Comparison of ENCODE assay signal across 16 cellular contexts in the genomic region with DNA sequence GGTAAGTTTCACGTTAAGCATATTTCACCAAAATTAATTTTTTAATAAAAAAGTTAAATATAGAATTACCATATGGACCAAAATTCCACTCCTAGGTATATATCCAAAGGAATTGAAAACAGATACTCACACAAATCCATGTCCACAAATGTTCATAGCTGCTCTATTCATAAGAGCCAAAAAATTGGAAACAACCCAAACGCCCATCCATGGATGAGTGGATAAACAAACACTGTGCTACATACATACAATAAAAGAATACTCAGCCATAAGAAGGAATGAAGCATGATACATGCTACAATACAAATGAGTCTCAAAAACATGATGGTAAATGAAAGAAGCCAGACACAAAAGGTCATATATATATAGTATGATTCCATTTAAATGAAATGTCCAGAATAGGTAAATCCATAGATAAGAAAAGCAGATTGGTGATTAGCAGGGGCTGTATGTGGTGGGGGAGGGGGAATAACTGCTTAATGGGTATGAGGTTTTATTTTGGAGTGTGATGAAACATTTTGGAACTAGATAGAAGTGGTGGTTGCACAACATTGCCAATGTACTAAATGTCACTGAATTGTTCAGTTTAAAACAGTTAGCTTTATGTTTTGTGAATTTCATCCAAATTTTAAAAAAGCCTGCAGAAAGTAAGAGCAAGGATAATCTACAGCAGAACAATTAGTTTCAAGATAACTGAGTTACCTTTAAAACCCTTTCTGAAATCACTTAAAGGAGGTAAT.
A peak's percentile ranks its signal among the peaks of the same experiment; 100 is the strongest.
DNase-seq lines count a peak whose midpoint lies in the region; TF ChIP-seq lines count a peak whose summit lies in the region.
"Had no signal": no experiment of that assay in that cellular context is flagged by ENCODE, and none has a peak within 500 bp of the region (broad histone marks: within the 10 kb centered on the region; RNA-seq: fewer than 3 reads in every experiment).

No MANE protein-coding gene starts in this region.

- 72% methylated on average over 2 of the region's 2 CpGs for WGBS in mammary epithelial cell (ENCODE audit: low coverage, missing lambda C conversion rate)

- H3K4me3 ChIP-seq in CD8-positive, alpha-beta memory T cell (ENCODE audit: low read length), result no peak overlapping the region
- H3K4me3 ChIP-seq in NB4 (ENCODE audit: low read depth, low read length) (no peak overlapping the region), mammary epithelial cell (replicated peaks in 1 of 3; ENCODE audit: insufficient read depth in 1 of 3, low read depth in 2 of 3, low read length in 3 of 3) (no peak overlapping the region)
- H3K4me3 ChIP-seq: upper lobe of left lung had no signal

- H3K4me3 Mint-ChIP-seq in CD8-positive, alpha-beta memory T cell, result no peak overlapping the region
- no peak overlapping the region for H3K4me3 Mint-ChIP-seq in brain
- no peak overlapping the region for H3K4me3 Mint-ChIP-seq in activated naive CD4-positive, alpha-beta T cell treated with anti-CD3 and anti-CD28 coated beads for 36 hours
- H3K4me3 Mint-ChIP-seq: activated CD4-positive, alpha-beta T cell treated with anti-CD3 and anti-CD28 coated beads, Interleukin-2, amount 10 ng/mL, durations not matched to agents 7 days and 5 days; activated T-cell treated with anti-CD3 and anti-CD28 coated beads, Interleukin-2, amount 50 U/mL, for 4 hours; natural killer cell; T-helper 1 cell treated with Interleukin-12 subunit alpha and Interleukin-12 subunit beta and Interleukin-4 antibody, amounts not matched to agents 30 μg/mL and 1 μg/mL, for 36 hours had no signal

- H3K4me2 ChIP-seq in mammary epithelial cell (ENCODE audit: insufficient read depth, low read depth, low read length), result no peak overlapping the region

- no peaks in the 10 kb centered on the region for H3K9me3 Mint-ChIP-seq in CD8-positive, alpha-beta memory T cell
- peaks cover 0 to 3% (median 0%) of the 10 kb centered on the region in 5 experiments for H3K9me3 Mint-ChIP-seq in brain
- H3K9me3 Mint-ChIP-seq in activated naive CD4-positive, alpha-beta T cell treated with anti-CD3 and anti-CD28 coated beads for 36 hours, result no peaks in the 10 kb centered on the region
- H3K9me3 Mint-ChIP-seq: activated CD4-positive, alpha-beta T cell treated with anti-CD3 and anti-CD28 coated beads, Interleukin-2, amount 10 ng/mL, durations not matched to agents 7 days and 5 days; activated T-cell treated with anti-CD3 and anti-CD28 coated beads, Interleukin-2, amount 50 U/mL, for 4 hours; natural killer cell; T-helper 1 cell treated with Interleukin-12 subunit alpha and Interleukin-12 subunit beta and Interleukin-4 antibody, amounts not matched to agents 30 μg/mL and 1 μg/mL, for 36 hours had no signal

- dilution Hi-C loops in mammary epithelial cell (cut with HindIII; ENCODE audit: low sequenced_read_pairs), result no loop called here

- H3K9ac ChIP-seq in mammary epithelial cell (ENCODE audit: insufficient read depth, low read length), result no peak overlapping the region

- H3K36me3 ChIP-seq in CD8-positive, alpha-beta memory T cell (ENCODE audit: insufficient read depth, low read length), result no peaks in the 10 kb centered on the region
- no peaks in the 10 kb centered on the region for H3K36me3 ChIP-seq in mammary epithelial cell (ENCODE audit: insufficient read depth, low read length)
- H3K36me3 ChIP-seq: upper lobe of left lung had no signal

- no peaks in the 10 kb centered on the region for H3K27me3 ChIP-seq in CD8-positive, alpha-beta memory T cell (ENCODE audit: insufficient read depth, low read length, poor library complexity, severe bottlenecking)
- H3K27me3 ChIP-seq in mammary epithelial cell (ENCODE audit: insufficient read depth, low read length), result no peaks in the 10 kb centered on the region
- H3K27me3 ChIP-seq: upper lobe of left lung had no signal

- H3K27ac Mint-ChIP-seq in CD8-positive, alpha-beta memory T cell, result peak overlapping the region in 6 of 8 donors; percentile 3 to 47 (median 14)
- H3K27ac Mint-ChIP-seq in brain, result peak overlapping the region in 3 of 5 experiments; percentile 3 to 28 (median 24)
- no peak overlapping the region for H3K27ac Mint-ChIP-seq in activated naive CD4-positive, alpha-beta T cell treated with anti-CD3 and anti-CD28 coated beads for 36 hours
- H3K27ac Mint-ChIP-seq: activated CD4-positive, alpha-beta T cell treated with anti-CD3 and anti-CD28 coated beads, Interleukin-2, amount 10 ng/mL, durations not matched to agents 7 days and 5 days; natural killer cell; T-helper 1 cell treated with Interleukin-12 subunit alpha and Interleukin-12 subunit beta and Interleukin-4 antibody, amounts not matched to agents 30 μg/mL and 1 μg/mL, for 36 hours had no signal

- TF ChIP-seq CTCF in NB4 (IDR thresholded peaks at IDR 0.05; ENCODE audit: low read depth, low read length) (no peak), brain (conservative IDR thresholded peaks at IDR 0.05) (no peak), mammary epithelial cell (conservative IDR thresholded peaks at IDR 0.05 in 1 of 2, IDR thresholded peaks at IDR 0.05 in 1 of 2; ENCODE audit: extremely low read depth in 1 of 2, insufficient read depth in 1 of 2, low read depth in 1 of 2, low read length in 2 of 2) (no peak)

- no peak overlapping the region for H2AFZ ChIP-seq in mammary epithelial cell (ENCODE audit: low read depth, low read length)

- intact Hi-C loops in activated naive CD4-positive, alpha-beta T cell treated with anti-CD3 and anti-CD28 coated beads for 36 hours (cut with micrococcal nuclease), result no loop called here
- intact Hi-C loops in mammary epithelial cell (cut with micrococcal nuclease), result no loop called here

- POLR2A ChIA-PET in CD8-positive, alpha-beta memory T cell (lab: Charles Lee), result no interaction called here

- no peaks in the 10 kb centered on the region for H3K27me3 Mint-ChIP-seq in CD8-positive, alpha-beta memory T cell
- H3K27me3 Mint-ChIP-seq in brain, result no peaks in the 10 kb centered on the region
- no peaks in the 10 kb centered on the region for H3K27me3 Mint-ChIP-seq in activated naive CD4-positive, alpha-beta T cell treated with anti-CD3 and anti-CD28 coated beads for 36 hours (ENCODE audit: low read depth)
- H3K27me3 Mint-ChIP-seq: activated CD4-positive, alpha-beta T cell treated with anti-CD3 and anti-CD28 coated beads, Interleukin-2, amount 10 ng/mL, durations not matched to agents 7 days and 5 days had no signal

- BruUV-seq in mammary epithelial cell (replicated peaks; lab: Mats Ljungman, UMichigan), result no TSS peak

- peaks cover 35 to 77% (median 72%) of the 10 kb centered on the region in 3 donors for H3K4me1 Mint-ChIP-seq in CD8-positive, alpha-beta memory T cell
- peaks cover 16% of the 10 kb centered on the region for H3K4me1 Mint-ChIP-seq in brain
- peaks cover 23% of the 10 kb centered on the region for H3K4me1 Mint-ChIP-seq in activated naive CD4-positive, alpha-beta T cell treated with anti-CD3 and anti-CD28 coated beads for 36 hours (ENCODE audit: low read depth)

- H4K20me1 ChIP-seq in mammary epithelial cell (ENCODE audit: insufficient read depth, low read length), result no peaks in the 10 kb centered on the region

- peaks cover 0 to 33% (median 19%) of the 10 kb centered on the region in 3 donors for H3K36me3 Mint-ChIP-seq in CD8-positive, alpha-beta memory T cell
- H3K36me3 Mint-ChIP-seq in brain, result peaks cover 17% of the 10 kb centered on the region
- H3K36me3 Mint-ChIP-seq in activated naive CD4-positive, alpha-beta T cell treated with anti-CD3 and anti-CD28 coated beads for 36 hours (ENCODE audit: low read depth), result peaks cover 8% of the 10 kb centered on the region
- H3K36me3 Mint-ChIP-seq: natural killer cell had no signal

- CTCF ChIA-PET in CD8-positive, alpha-beta memory T cell (lab: Charles Lee), result no interaction called here
- CTCF ChIA-PET in activated naive CD4-positive, alpha-beta T cell treated with anti-CD3 and anti-CD28 coated beads for 36 hours (lab: Charles Lee), result interaction anchor here (1.3 to 1.4 kb wide), 2 partner anchors 25 to 151 kb away, joined by 3 read pairs; no protein-coding TSS in a partner anchor
- CTCF ChIA-PET in mammary epithelial cell (lab: Charles Lee; ENCODE audit: low non-redundant PET), result no interaction called here

- H3K27ac ChIP-seq in CD8-positive, alpha-beta memory T cell (ENCODE audit: low read depth, low read length), result no peak overlapping the region
- H3K27ac ChIP-seq in mammary epithelial cell (ENCODE audit: insufficient read depth, low read depth, low read length), result no peak overlapping the region
- H3K27ac ChIP-seq: upper lobe of left lung had no signal

- DNase-seq in CD8-positive, alpha-beta memory T cell, result no peak
- peak; percentile 61 for DNase-seq in NB4 (ENCODE audit: low read depth)
- peak; percentile 88 for DNase-seq in NCI-H345 treated with DMSO at 0.1 percent for 48 hours (lab: John Stamatoyannopoulos, UW; ENCODE audit: unreplicated experiment)
- no peak for DNase-seq in T-helper 9 cell
- no peak for DNase-seq in activated naive CD4-positive, alpha-beta T cell treated with anti-CD3 and anti-CD28 coated beads for 36 hours
- DNase-seq in iPS-NIHi7 (ENCODE audit: extremely low spot score), result no peak
- DNase-seq in mammary epithelial cell, result no peak
- DNase-seq: activated CD4-positive, alpha-beta T cell treated with anti-CD3 and anti-CD28 coated beads, Interleukin-2, amount 10 ng/mL, durations not matched to agents 7 days and 5 days; activated T-cell treated with anti-CD3 and anti-CD28 coated beads, Interleukin-2, amount 50 U/mL, for 4 hours; left ventricle myocardium superior; MM.1S; natural killer cell; stimulated activated CD4-positive, alpha-beta T cell treated with anti-CD3 and anti-CD28 coated beads, Interleukin-2, amount 100 ng/mL, for 48 hours; upper lobe of left lung had no signal

- in situ Hi-C loops in mammary epithelial cell (cut with MboI; ENCODE audit: low sequenced_read_pairs in 2 of 2), result no loop called here

- no peak for TF ChIP-seq POLR2A in NB4 (IDR thresholded peaks at IDR 0.05; ENCODE audit: extremely low read depth, insufficient read length)

- H3K79me2 ChIP-seq in mammary epithelial cell (ENCODE audit: insufficient read depth, low read length), result no peaks in the 10 kb centered on the region

- H3K9me3 ChIP-seq in CD8-positive, alpha-beta memory T cell (ENCODE audit: low read length), result no peaks in the 10 kb centered on the region
- no peaks in the 10 kb centered on the region for H3K9me3 ChIP-seq in mammary epithelial cell (replicated peaks; ENCODE audit: insufficient read depth, low read length)
- H3K9me3 ChIP-seq: upper lobe of left lung had no signal

- H3K4me1 ChIP-seq in CD8-positive, alpha-beta memory T cell (ENCODE audit: insufficient read depth, low read length), result peaks cover 23% of the 10 kb centered on the region
- peaks cover 3% of the 10 kb centered on the region for H3K4me1 ChIP-seq in mammary epithelial cell (ENCODE audit: insufficient read depth, low read length)

Comparison
In these comparisons a context has a peak if more than half of its experiments do, and no peak if none do; other contexts are left out.
1. DNase-seq: peak in NB4 (single experiment) and NCI-H345 treated with DMSO at 0.1 percent for 48 hours (single experiment); none in CD8-positive, alpha-beta memory T cell (0 of 5), T-helper 9 cell (single experiment), activated naive CD4-positive, alpha-beta T cell treated with anti-CD3 and anti-CD28 coated beads for 36 hours (single experiment), iPS-NIHi7 (single experiment) and mammary epithelial cell (single experiment).